In genomic region chr2:62939735-62940491, GRCh38 we compare ENCODE assay signal across 17 cellular contexts.
DNase-seq lines count a peak whose midpoint lies in the region; ATAC-seq and TF ChIP-seq lines count a peak whose summit lies in the region.
"Had no signal": no experiment of that assay in that cellular context is flagged by ENCODE, and none has a peak within 500 bp of the region (broad histone marks: within the 10 kb centered on the region; RNA-seq: fewer than 3 reads in every experiment).

No MANE protein-coding gene starts in this region.

- H3K4me3 Mint-ChIP-seq in immature natural killer cell = no peak overlapping the region
- H3K4me3 Mint-ChIP-seq: activated naive CD8-positive, alpha-beta T cell; B cell had no signal

- WGBS in testis, 2 donors = 92 to 98% methylated on average over 5 of the region's 5 CpGs

- peak; percentile 66 for DNase-seq in ACHN
- DNase-seq in HK-2 (ENCODE audit: unreplicated experiment) = peak; percentile 14
- peak; percentile 82 for DNase-seq in astrocyte of the hippocampus (ENCODE audit: low read depth, low spot score)
- peak; percentile 47 for DNase-seq in glomerular visceral epithelial cell (ENCODE audit: extremely low spot score)
- no peak for DNase-seq in testis
- no peak for DNase-seq in immature natural killer cell
- no peak for DNase-seq in occipital lobe (lab: John Stamatoyannopoulos, UW)
- DNase-seq: heart right ventricle; lower lobe of right lung; NCI-H2029; NK-92 treated with Interleukin-12 subunit alpha and Interleukin-12 subunit beta, amount 100 ng/mL, for 24 hours; upper lobe of left lung had no signal

- ATAC-seq in GM21381 (IDR thresholded peaks at IDR 0.05; ENCODE audit: unreplicated experiment) = no peak
- ATAC-seq: heart right ventricle, lower lobe of right lung had no signal

- no peak overlapping the region for H3K27ac ChIP-seq in testis
- H3K27ac ChIP-seq: heart right ventricle, KMS-11, lower lobe of right lung, upper lobe of left lung, VCaP had no signal

- no peaks in the 10 kb centered on the region for H3K4me1 ChIP-seq in testis
- H3K4me1 ChIP-seq: heart right ventricle, lower lobe of right lung, upper lobe of left lung had no signal

- TF ChIP-seq POLR2A in testis (IDR thresholded peaks at IDR 0.05) = no peak

- in situ Hi-C loops in ACHN (cut with HindIII; ENCODE audit: low pct_ligation_motif_present, low pct_unique_long_range_greater_than_20kb, low sequenced_read_pairs) = no loop called here

- peaks cover 4 to 5% (median 4%) of the 10 kb centered on the region in 3 donors for H3K36me3 Mint-ChIP-seq in immature natural killer cell

- no peaks in the 10 kb centered on the region for H3K9me3 ChIP-seq in testis
- H3K9me3 ChIP-seq: heart right ventricle, lower lobe of right lung, upper lobe of left lung had no signal

- no peaks in the 10 kb centered on the region for H3K27me3 ChIP-seq in testis
- H3K27me3 ChIP-seq: heart right ventricle, upper lobe of left lung had no signal

- no peak overlapping the region for H3K27ac Mint-ChIP-seq in immature natural killer cell
- H3K27ac Mint-ChIP-seq: activated naive CD8-positive, alpha-beta T cell; B cell had no signal

- intact Hi-C loops in testis (cut with DNase I; ENCODE audit: low total_unique reads) = no loop called here

- TF ChIP-seq CTCF in testis (IDR thresholded peaks at IDR 0.05) = no peak

- no peaks in the 10 kb centered on the region for H3K36me3 ChIP-seq in testis (ENCODE audit: low read depth, missing control alignments)

- peaks cover 0 to 3% (median 0%) of the 10 kb centered on the region in 3 donors for H3K27me3 Mint-ChIP-seq in immature natural killer cell (ENCODE audit: low read depth in 3 of 3)
- H3K27me3 Mint-ChIP-seq: activated naive CD8-positive, alpha-beta T cell; B cell had no signal

- H3K9me3 Mint-ChIP-seq in immature natural killer cell = no peaks in the 10 kb centered on the region

- H3K4me1 Mint-ChIP-seq in immature natural killer cell = no peaks in the 10 kb centered on the region
- H3K4me1 Mint-ChIP-seq: B cell had no signal

- no peak overlapping the region for H3K4me3 ChIP-seq in testis
- H3K4me3 ChIP-seq: heart right ventricle, lower lobe of right lung, upper lobe of left lung had no signal

Comparison
In these comparisons a context has a peak if more than half of its experiments do, and no peak if none do; other contexts are left out.
1. DNase-seq: peak in ACHN (single experiment), HK-2 (single experiment), astrocyte of the hippocampus (single experiment) and glomerular visceral epithelial cell (single experiment); none in testis (single experiment), immature natural killer cell (0 of 3) and occipital lobe (single experiment).